20 cellular contexts compared by ENCODE assay signal in genomic region chr5:55817030-55817429, GRCh38.
DNase-seq lines count a peak whose midpoint lies in the region; ATAC-seq and TF ChIP-seq lines count a peak whose summit lies in the region.
"Had no signal": no experiment of that assay in that cellular context is flagged by ENCODE, and none has a peak within 500 bp of the region (broad histone marks: within the 10 kb centered on the region; RNA-seq: fewer than 3 reads in every experiment).

No MANE protein-coding gene starts in this region.

- H3K36me3 ChIP-seq in SK-N-MC (ENCODE audit: insufficient read depth, low read length): no peaks in the 10 kb centered on the region
- H3K36me3 ChIP-seq: BE2C, HAP-1 had no signal

- H3K4me3 ChIP-seq in SK-N-MC (no peak overlapping the region), cardiac fibroblast (replicated peaks in 1 of 2; ENCODE audit: low read depth in 2 of 2, low read length in 2 of 2) (no peak overlapping the region), fibroblast of pulmonary artery (replicated peaks; ENCODE audit: low read depth, low read length) (no peak overlapping the region)
- H3K4me3 ChIP-seq: HAP-1 had no signal

- ATAC-seq in HG03442 (IDR thresholded peaks at IDR 0.05; ENCODE audit: unreplicated experiment): no peak

- TF ChIP-seq CTCF in cardiac fibroblast (IDR thresholded peaks at IDR 0.05; ENCODE audit: low read depth, low read length): no peak
- no peak for TF ChIP-seq CTCF in fibroblast of pulmonary artery (IDR thresholded peaks at IDR 0.05; ENCODE audit: low read length, missing control alignments)

- DNase-seq in SK-N-MC (ENCODE audit: low read depth, low spot score) (peak; percentile 12), cardiac fibroblast (ENCODE audit: low read depth in 2 of 2) (peak; percentile 4 to 18), fibroblast of pulmonary artery (ENCODE audit: low read depth) (peak; percentile 23), NCI-H510A (lab: John Stamatoyannopoulos, UW) (no peak), NCI-H69 (lab: John Stamatoyannopoulos, UW) (no peak), SKM-1 treated with dmso at 0.1 percent for 144 hours (lab: John Stamatoyannopoulos, UW; ENCODE audit: unreplicated experiment) (no peak)
- DNase-seq: BE2C; Calu3; CD8-positive, alpha-beta memory T cell; DMS79 treated with DMSO at 0.1 percent for 48 hours; GF-D8; NCI-H1105; NCI-H146; NCI-H1930; NCI-H2107; NCI-H524 treated with DMSO at 0.1 percent for 48 hours; NCI-H82; NK-92 treated with Interleukin-12 subunit alpha and Interleukin-12 subunit beta, amount 100 ng/mL, for 24 hours had no signal

- no peak overlapping the region for H3K27ac ChIP-seq in SK-N-MC

- H3K9ac ChIP-seq in SK-N-MC (ENCODE audit: insufficient read length): no peak overlapping the region

- no peaks in the 10 kb centered on the region for H3K9me3 ChIP-seq in SK-N-MC (ENCODE audit: low read depth, low read length)
- H3K9me3 ChIP-seq: BE2C, HAP-1 had no signal

Comparison
In these comparisons a context has a peak if more than half of its experiments do, and no peak if none do; other contexts are left out.
1. DNase-seq: peak in SK-N-MC (single experiment), cardiac fibroblast (2 of 2) and fibroblast of pulmonary artery (single experiment); none in NCI-H510A (single experiment), NCI-H69 (single experiment) and SKM-1 treated with dmso at 0.1 percent for 144 hours (single experiment).